In the genomic region with DNA sequence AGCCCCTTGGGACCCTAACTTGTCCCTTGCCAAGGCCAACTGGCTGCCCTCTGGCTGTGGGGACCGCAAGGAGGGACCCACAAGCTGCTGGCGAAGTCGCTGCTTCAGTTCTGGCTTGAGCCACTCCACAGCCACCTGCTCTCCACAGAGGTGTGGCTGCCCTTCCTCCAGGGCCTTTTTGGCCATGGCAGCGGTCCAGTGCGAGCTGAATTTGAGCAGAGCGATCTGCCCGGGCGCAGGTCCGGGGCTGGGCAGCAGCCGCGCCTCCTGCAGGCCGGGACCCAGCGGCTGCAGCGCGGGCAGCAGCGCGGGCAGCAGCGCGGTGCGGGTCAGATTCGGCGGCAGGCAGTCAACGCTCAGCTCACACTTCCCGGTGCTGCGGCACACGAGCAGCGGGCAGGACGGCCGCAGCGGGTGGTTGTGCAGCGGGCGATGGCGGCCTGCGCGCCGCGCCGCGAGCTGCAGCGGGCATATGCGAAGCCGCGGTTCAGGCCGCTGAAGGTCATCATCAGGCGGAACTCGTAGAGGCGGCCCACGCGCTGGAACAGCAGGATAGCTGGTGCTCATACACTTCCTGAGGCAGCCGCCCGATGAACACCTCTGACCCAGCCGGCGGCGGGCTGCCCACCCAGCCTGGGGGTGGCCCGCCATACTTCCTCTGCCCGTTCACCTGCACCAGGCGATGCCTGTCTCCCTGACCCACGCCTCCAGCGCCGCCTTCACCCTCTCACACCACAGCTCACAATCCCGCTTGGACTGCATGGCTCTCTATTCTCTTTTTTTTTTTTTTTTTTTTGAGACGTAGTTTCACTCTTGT, we compare ENCODE assay signal across 8 cellular contexts. TPM values are rescaled to one million over a fixed set of nuclear protein-coding genes. Genes with fewer than 3 reads are reported as not detected.
A peak's percentile ranks its signal among the peaks of the same experiment; 100 is the strongest.
DNase-seq lines count a peak whose midpoint lies in the region; ATAC-seq and TF ChIP-seq lines count a peak whose summit lies in the region.
"Not testable (repeated sequence)": the region's sequence is repeated elsewhere in the genome, so short reads cannot be mapped to it uniquely, and the experiment has no call there.

No MANE protein-coding gene starts in this region.

- H3K23me2 ChIP-seq in H9 (ENCODE audit: insufficient read length, low read depth, low read length, poor library complexity, severe bottlenecking) = not testable (repeated sequence)

- TF ChIP-seq CTCF in CD14-positive monocyte (IDR thresholded peaks at IDR 0.05) = not testable (repeated sequence)
- peak; percentile 51 for TF ChIP-seq CTCF in H9 (conservative IDR thresholded peaks at IDR 0.05)
- peak; percentile 64 for TF ChIP-seq CTCF in chondrocyte (IDR thresholded peaks at IDR 0.05)
- TF ChIP-seq CTCF in heart right ventricle (IDR thresholded peaks at IDR 0.05) = peak in 5 of 9 donors; percentile 33 to 55 (median 40)

- peaks cover 12 to 24% (median 18%) of the 10 kb centered on the region in 3 donors for H3K27me3 Mint-ChIP-seq in CD14-positive monocyte (ENCODE audit: low read depth in 3 of 3)
- H3K27me3 Mint-ChIP-seq in H9 (ENCODE audit: low read depth) = peaks cover 63% of the 10 kb centered on the region
- H3K27me3 Mint-ChIP-seq in activated CD4-positive, alpha-beta memory T cell treated with anti-CD3 and anti-CD28 coated beads, Interleukin-2, amount 10 ng/mL, durations not matched to agents 7 days and 5 days = peaks cover 28% of the 10 kb centered on the region
- H3K27me3 Mint-ChIP-seq in chondrocyte (ENCODE audit: low read depth) = not testable (repeated sequence)

- H4K20me1 ChIP-seq in H9 (ENCODE audit: control insufficient read depth, insufficient read depth, insufficient read length) = not testable (repeated sequence)

- H3K27ac ChIP-seq in H9 (ENCODE audit: insufficient read length, low read depth, low read length) = not testable (repeated sequence)
- H3K27ac ChIP-seq in heart right ventricle (peak overlapping the region in 3 of 10 donors; percentile 40 to 47 (median 47)), mucosa of rectum (ENCODE audit: low read depth in 2 of 2, low read length in 2 of 2) (peak overlapping the region in 1 of 2 donors; percentile 23)

- not testable (repeated sequence) for H3K4me1 ChIP-seq in H9 (ENCODE audit: insufficient read depth, low read length); mucosa of rectum (ENCODE audit: control insufficient read depth in 2 of 2, insufficient read depth in 2 of 2, low read length in 2 of 2)
- H3K4me1 ChIP-seq in heart right ventricle = peaks cover 0 to 11% (median 0%) of the 10 kb centered on the region in 9 donors

- H2BK15ac ChIP-seq in H9 (ENCODE audit: low read depth, low read length) = not testable (repeated sequence)

- not testable (repeated sequence) for H3K9ac ChIP-seq in H9 (ENCODE audit: extremely low read depth, insufficient read length, low read length)
- H3K9ac ChIP-seq in mucosa of rectum (ENCODE audit: low read depth in 1 of 2, low read length in 2 of 2) = peak overlapping the region in 1 of 2 donors; percentile 43

- H3K36me3 ChIP-seq in heart right ventricle; mucosa of rectum (ENCODE audit: control insufficient read depth in 2 of 2, insufficient read depth in 2 of 2, low read length in 2 of 2): not testable (repeated sequence)

- peak overlapping the region in 1 of 7 donors; percentile 11 for H3K27ac Mint-ChIP-seq in CD14-positive monocyte
- H3K27ac Mint-ChIP-seq in H9; activated CD4-positive, alpha-beta memory T cell treated with anti-CD3 and anti-CD28 coated beads, Interleukin-2, amount 10 ng/mL, durations not matched to agents 7 days and 5 days; chondrocyte (ENCODE audit: unreplicated experiment); stimulated activated effector memory CD8-positive, alpha-beta T cell treated with anti-CD3 and anti-CD28 coated beads, Interleukin-12 subunit alpha, Interleukin-12 subunit beta, amount 100 ng/mL, for 72 hours: not testable (repeated sequence)

- DNase-seq in CD14-positive monocyte (ENCODE audit: low spot score); activated CD4-positive, alpha-beta memory T cell treated with anti-CD3 and anti-CD28 coated beads, Interleukin-2, amount 10 ng/mL, durations not matched to agents 7 days and 5 days; chondrocyte (ENCODE audit: low spot score): not testable (repeated sequence)
- peak; percentile 89 for DNase-seq in H9
- DNase-seq in NCI-H69 (lab: John Stamatoyannopoulos, UW) = peak; percentile 70
- DNase-seq in heart right ventricle = peak in 1 of 2 donors; percentile 26
- peak in 1 of 2 donors; percentile 70 for DNase-seq in stimulated activated effector memory CD8-positive, alpha-beta T cell treated with anti-CD3 and anti-CD28 coated beads, Interleukin-12 subunit alpha, Interleukin-12 subunit beta, amount 100 ng/mL, for 72 hours (ENCODE audit: low spot score in 2 of 2)

- peak; percentile 68 to 87 (median 81) for ATAC-seq in heart right ventricle
- ATAC-seq in stimulated activated effector memory CD8-positive, alpha-beta T cell treated with anti-CD3 and anti-CD28 coated beads, Interleukin-12 subunit alpha, Interleukin-12 subunit beta, amount 100 ng/mL, for 72 hours = peak; percentile 65

- H3K9me3 Mint-ChIP-seq in CD14-positive monocyte; H9; activated CD4-positive, alpha-beta memory T cell treated with anti-CD3 and anti-CD28 coated beads, Interleukin-2, amount 10 ng/mL, durations not matched to agents 7 days and 5 days; chondrocyte (ENCODE audit: low read depth); stimulated activated effector memory CD8-positive, alpha-beta T cell treated with anti-CD3 and anti-CD28 coated beads, Interleukin-12 subunit alpha, Interleukin-12 subunit beta, amount 100 ng/mL, for 72 hours: not testable (repeated sequence)

- intact Hi-C loops in CD14-positive monocyte (cut with micrococcal nuclease) = loop anchor here in 1 of 2 donors (10.0 kb wide), 1 partner anchor 365 kb away; a partner anchor contains a TSS
- intact Hi-C loops in heart right ventricle (cut with DNase I) = loop anchor here in 2 of 10 donors (5.0 kb wide), 1 partner anchor 673 kb away; no protein-coding TSS in a partner anchor

- H3K79me1 ChIP-seq in H9 (ENCODE audit: insufficient read depth, low read depth, low read length, poor library complexity, severe bottlenecking) = not testable (repeated sequence)

- not testable (repeated sequence) for H3K9me3 ChIP-seq in H9 (ENCODE audit: control insufficient read depth, low read depth, low read length); heart right ventricle; mucosa of rectum (ENCODE audit: control insufficient read depth in 2 of 2, low read length in 2 of 2)

- H3T11ph ChIP-seq in H9 (ENCODE audit: low read length) = not testable (repeated sequence)

- H3K27me3 ChIP-seq in H9 (ENCODE audit: insufficient read depth, low read length); heart right ventricle; mucosa of rectum (ENCODE audit: control insufficient read depth in 2 of 2, insufficient read depth in 2 of 2, low read length in 2 of 2): not testable (repeated sequence)

- not testable (repeated sequence) for H2BK12ac ChIP-seq in H9 (ENCODE audit: insufficient read length, low read depth, low read length)

- H2AK5ac ChIP-seq in H9 (ENCODE audit: insufficient read length, low read length) = not testable (repeated sequence)

- POLR2A ChIA-PET in activated CD4-positive, alpha-beta memory T cell treated with anti-CD3 and anti-CD28 coated beads, Interleukin-2, amount 10 ng/mL, durations not matched to agents 7 days and 5 days (lab: Charles Lee) = not testable (repeated sequence)

- H2AFZ ChIP-seq in H9 (ENCODE audit: low read length) = not testable (repeated sequence)

- not testable (repeated sequence) for H3K79me2 ChIP-seq in H9 (ENCODE audit: insufficient read depth, low read length)

- H2BK120ac ChIP-seq in H9 (ENCODE audit: low read depth, low read length, poor library complexity, severe bottlenecking) = not testable (repeated sequence)

- not testable (repeated sequence) for H2BK5ac ChIP-seq in H9 (ENCODE audit: insufficient read length, low read length)

- H4K5ac ChIP-seq in H9 (ENCODE audit: insufficient read length, low read depth, low read length) = not testable (repeated sequence)

- CTCF ChIA-PET in activated CD4-positive, alpha-beta memory T cell treated with anti-CD3 and anti-CD28 coated beads, Interleukin-2, amount 10 ng/mL, durations not matched to agents 7 days and 5 days (lab: Charles Lee) = interaction anchor here (1.0 to 1.8 kb wide), 2 partner anchors 47 to 674 kb away, joined by 3 to 7 read pairs; no protein-coding TSS in a partner anchor

- not testable (repeated sequence) for H2BK20ac ChIP-seq in H9 (ENCODE audit: low read depth, low read length, poor library complexity, severe bottlenecking)

- H4K91ac ChIP-seq in H9 (ENCODE audit: insufficient read length, low read depth, low read length) = not testable (repeated sequence)

- H3K4me1 Mint-ChIP-seq in CD14-positive monocyte = peaks cover 12% of the 10 kb centered on the region
- not testable (repeated sequence) for H3K4me1 Mint-ChIP-seq in H9
- peaks cover 17% of the 10 kb centered on the region for H3K4me1 Mint-ChIP-seq in activated CD4-positive, alpha-beta memory T cell treated with anti-CD3 and anti-CD28 coated beads, Interleukin-2, amount 10 ng/mL, durations not matched to agents 7 days and 5 days
- peaks cover 15% of the 10 kb centered on the region for H3K4me1 Mint-ChIP-seq in chondrocyte (ENCODE audit: low read depth)
- peaks cover 23% of the 10 kb centered on the region for H3K4me1 Mint-ChIP-seq in stimulated activated effector memory CD8-positive, alpha-beta T cell treated with anti-CD3 and anti-CD28 coated beads, Interleukin-12 subunit alpha, Interleukin-12 subunit beta, amount 100 ng/mL, for 72 hours

- H3K18ac ChIP-seq in H9 (ENCODE audit: insufficient read length, low read depth, low read length) = not testable (repeated sequence)

- not testable (repeated sequence) for H4K8ac ChIP-seq in H9 (replicated peaks; ENCODE audit: insufficient read length, low read depth, low read length)

- H3K56ac ChIP-seq in H9 (ENCODE audit: insufficient read length, low read depth, low read length) = not testable (repeated sequence)

- H3K4me3 Mint-ChIP-seq in CD14-positive monocyte (peak overlapping the region; percentile 89 to 92), H9 (peak overlapping the region; percentile 57 to 71), chondrocyte (ENCODE audit: unreplicated experiment) (peak overlapping the region; percentile 68)
- peak overlapping the region; percentile 57 for H3K4me3 Mint-ChIP-seq in activated CD4-positive, alpha-beta memory T cell treated with anti-CD3 and anti-CD28 coated beads, Interleukin-2, amount 10 ng/mL, durations not matched to agents 7 days and 5 days
- peak overlapping the region; percentile 71 for H3K4me3 Mint-ChIP-seq in stimulated activated effector memory CD8-positive, alpha-beta T cell treated with anti-CD3 and anti-CD28 coated beads, Interleukin-12 subunit alpha, Interleukin-12 subunit beta, amount 100 ng/mL, for 72 hours

- not testable (repeated sequence) for H3K14ac ChIP-seq in H9 (ENCODE audit: insufficient read depth, low read length)

- peak overlapping the region; percentile 40 for H3K4me2 ChIP-seq in H9 (ENCODE audit: insufficient read depth, insufficient read length, low read length)

- not testable (repeated sequence) for H3K36me3 Mint-ChIP-seq in CD14-positive monocyte; H9 (ENCODE audit: insufficient read depth in 1 of 3, low read depth in 3 of 3); activated CD4-positive, alpha-beta memory T cell treated with anti-CD3 and anti-CD28 coated beads, Interleukin-2, amount 10 ng/mL, durations not matched to agents 7 days and 5 days (ENCODE audit: low read depth); chondrocyte (ENCODE audit: low read depth); stimulated activated effector memory CD8-positive, alpha-beta T cell treated with anti-CD3 and anti-CD28 coated beads, Interleukin-12 subunit alpha, Interleukin-12 subunit beta, amount 100 ng/mL, for 72 hours

- WGBS in H9 (ENCODE audit: extremely low coverage, insufficient read length, low lambda C conversion rate) = no CpG with 5 or more reads among the region's 62 CpGs
- 6% methylated on average over 31 to 40 of the region's 62 CpGs for WGBS in heart right ventricle, 2 donors

- H3K23ac ChIP-seq in H9 (ENCODE audit: insufficient read length, low read depth, low read length) = not testable (repeated sequence)

- not testable (repeated sequence) for H3K4ac ChIP-seq in H9 (ENCODE audit: low read depth, low read length)

- H3K4me3 ChIP-seq in heart right ventricle (peak overlapping the region in 9 of 10 donors; percentile 25 to 62 (median 47)), mucosa of rectum (ENCODE audit: low read length in 2 of 2) (peak overlapping the region; percentile 50 to 74)

RNA-seq across cellular contexts. Expression of a gene that starts 34.9 kb away (rescaled TPM):
- polyA plus RNA-seq in CD14-positive monocyte (under 1 TPM; 0.23 to 0.38 TPM), heart right ventricle (1 to 10 TPM in 1 of 2 donors, under 1 TPM in 1; 0.36 to 1.8 TPM)
- total RNA-seq in H9 (2021) (1.9 and 2.0 TPM in 2 replicates), chondrocyte (2.2 to 3.3 TPM (median 2.9 TPM) in 3 replicates), heart right ventricle (1 to 10 TPM in 7 of 10 donors, under 1 TPM in 3; 0.19 to 4.1 (median 1.2) TPM)
- 1 to 10 TPM; 4.6 to 5.7 TPM for total RNA-seq in activated CD4-positive, alpha-beta memory T cell treated with anti-CD3 and anti-CD28 coated beads, Interleukin-2, amount 10 ng/mL, durations not matched to agents 7 days and 5 days
